1 cellular context compared by ENCODE assay signal in genomic region chr2:55111230-55111569, GRCh38.
TF ChIP-seq lines count a peak whose summit lies in the region.

No MANE protein-coding gene starts in this region.

TF ChIP-seq in K562, 482 proteins besides CTCF, POLR2A, EP300 and RAD21 (continued from another document):
- TF ChIP-seq HMBOX1 (IDR thresholded peaks at IDR 0.05) (no peak), BHLHE40 (IDR thresholded peaks at IDR 0.05; ENCODE audit: low read length) (no peak), KLF1 (tag; IDR thresholded peaks at IDR 0.05) (no peak), RCOR1 (IDR thresholded peaks at IDR 0.05; ENCODE audit: borderline replicate concordance in 1 of 2, low read depth in 2 of 2, low read length in 2 of 2) (0 out of 4 replicates have a peak, but pooled peaks of 1 of the 2 experiments have one; percentile 5), TCFL5 (CRISPR knock-in tag; conservative IDR thresholded peaks at IDR 0.05) (no peak), TBP (optimal IDR thresholded peaks at IDR 0.05; ENCODE audit: low read depth, low read length) (no peak), NUFIP1 (IDR thresholded peaks at IDR 0.05; ENCODE audit: partially characterized antibody) (no peak), TFAM (CRISPR knock-in tag; conservative IDR thresholded peaks at IDR 0.05) (no peak), MTA2 (IDR thresholded peaks at IDR 0.05; ENCODE audit: low read depth) (no peak), MAZ (CRISPR knock-in tag; conservative IDR thresholded peaks at IDR 0.05 in 1 of 2, IDR thresholded peaks at IDR 0.05 in 1 of 2) (no peak), HMG20B (CRISPR knock-in tag; IDR thresholded peaks at IDR 0.05) (no peak), SP1 (CRISPR knock-in tag; IDR thresholded peaks at IDR 0.05) (0 out of 2 replicates have a peak, but pooled peaks have one; percentile 9), SNIP1 (IDR thresholded peaks at IDR 0.05; ENCODE audit: low read depth) (no peak)
